In the genomic region with DNA sequence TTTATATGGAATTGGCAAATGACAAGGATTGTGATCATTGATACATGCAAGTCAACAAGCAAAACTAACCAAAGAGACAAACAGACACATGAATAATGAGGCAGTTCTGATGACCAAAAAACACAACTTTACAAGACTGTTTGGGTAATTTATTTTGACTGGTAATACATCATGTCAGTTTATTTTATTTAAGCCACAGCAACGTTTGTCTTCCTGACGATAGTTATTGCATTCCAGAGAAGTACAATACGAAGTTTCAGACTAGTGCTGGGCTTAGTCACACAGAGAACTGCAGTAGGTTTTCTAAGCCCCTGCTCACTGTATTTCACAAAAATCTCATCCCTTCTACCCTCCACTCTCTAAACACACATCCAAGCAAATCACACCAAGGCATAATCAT, we compare ENCODE assay signal across 1 cellular context.
TF ChIP-seq lines count a peak whose summit lies in the region.

No MANE protein-coding gene starts in this region.

TF ChIP-seq in GM23338, 12 proteins besides CTCF, POLR2A, EP300 and RAD21 (continued from another document):
- TF ChIP-seq NANOG (IDR thresholded peaks at IDR 0.05; ENCODE audit: borderline replicate concordance) (no peak), STAT1 (IDR thresholded peaks at IDR 0.05; ENCODE audit: unreplicated experiment) (no peak), POLR2AphosphoS5 (IDR thresholded peaks at IDR 0.05; ENCODE audit: low read depth) (no peak)
- TF ChIP-seq, protein P1, sequence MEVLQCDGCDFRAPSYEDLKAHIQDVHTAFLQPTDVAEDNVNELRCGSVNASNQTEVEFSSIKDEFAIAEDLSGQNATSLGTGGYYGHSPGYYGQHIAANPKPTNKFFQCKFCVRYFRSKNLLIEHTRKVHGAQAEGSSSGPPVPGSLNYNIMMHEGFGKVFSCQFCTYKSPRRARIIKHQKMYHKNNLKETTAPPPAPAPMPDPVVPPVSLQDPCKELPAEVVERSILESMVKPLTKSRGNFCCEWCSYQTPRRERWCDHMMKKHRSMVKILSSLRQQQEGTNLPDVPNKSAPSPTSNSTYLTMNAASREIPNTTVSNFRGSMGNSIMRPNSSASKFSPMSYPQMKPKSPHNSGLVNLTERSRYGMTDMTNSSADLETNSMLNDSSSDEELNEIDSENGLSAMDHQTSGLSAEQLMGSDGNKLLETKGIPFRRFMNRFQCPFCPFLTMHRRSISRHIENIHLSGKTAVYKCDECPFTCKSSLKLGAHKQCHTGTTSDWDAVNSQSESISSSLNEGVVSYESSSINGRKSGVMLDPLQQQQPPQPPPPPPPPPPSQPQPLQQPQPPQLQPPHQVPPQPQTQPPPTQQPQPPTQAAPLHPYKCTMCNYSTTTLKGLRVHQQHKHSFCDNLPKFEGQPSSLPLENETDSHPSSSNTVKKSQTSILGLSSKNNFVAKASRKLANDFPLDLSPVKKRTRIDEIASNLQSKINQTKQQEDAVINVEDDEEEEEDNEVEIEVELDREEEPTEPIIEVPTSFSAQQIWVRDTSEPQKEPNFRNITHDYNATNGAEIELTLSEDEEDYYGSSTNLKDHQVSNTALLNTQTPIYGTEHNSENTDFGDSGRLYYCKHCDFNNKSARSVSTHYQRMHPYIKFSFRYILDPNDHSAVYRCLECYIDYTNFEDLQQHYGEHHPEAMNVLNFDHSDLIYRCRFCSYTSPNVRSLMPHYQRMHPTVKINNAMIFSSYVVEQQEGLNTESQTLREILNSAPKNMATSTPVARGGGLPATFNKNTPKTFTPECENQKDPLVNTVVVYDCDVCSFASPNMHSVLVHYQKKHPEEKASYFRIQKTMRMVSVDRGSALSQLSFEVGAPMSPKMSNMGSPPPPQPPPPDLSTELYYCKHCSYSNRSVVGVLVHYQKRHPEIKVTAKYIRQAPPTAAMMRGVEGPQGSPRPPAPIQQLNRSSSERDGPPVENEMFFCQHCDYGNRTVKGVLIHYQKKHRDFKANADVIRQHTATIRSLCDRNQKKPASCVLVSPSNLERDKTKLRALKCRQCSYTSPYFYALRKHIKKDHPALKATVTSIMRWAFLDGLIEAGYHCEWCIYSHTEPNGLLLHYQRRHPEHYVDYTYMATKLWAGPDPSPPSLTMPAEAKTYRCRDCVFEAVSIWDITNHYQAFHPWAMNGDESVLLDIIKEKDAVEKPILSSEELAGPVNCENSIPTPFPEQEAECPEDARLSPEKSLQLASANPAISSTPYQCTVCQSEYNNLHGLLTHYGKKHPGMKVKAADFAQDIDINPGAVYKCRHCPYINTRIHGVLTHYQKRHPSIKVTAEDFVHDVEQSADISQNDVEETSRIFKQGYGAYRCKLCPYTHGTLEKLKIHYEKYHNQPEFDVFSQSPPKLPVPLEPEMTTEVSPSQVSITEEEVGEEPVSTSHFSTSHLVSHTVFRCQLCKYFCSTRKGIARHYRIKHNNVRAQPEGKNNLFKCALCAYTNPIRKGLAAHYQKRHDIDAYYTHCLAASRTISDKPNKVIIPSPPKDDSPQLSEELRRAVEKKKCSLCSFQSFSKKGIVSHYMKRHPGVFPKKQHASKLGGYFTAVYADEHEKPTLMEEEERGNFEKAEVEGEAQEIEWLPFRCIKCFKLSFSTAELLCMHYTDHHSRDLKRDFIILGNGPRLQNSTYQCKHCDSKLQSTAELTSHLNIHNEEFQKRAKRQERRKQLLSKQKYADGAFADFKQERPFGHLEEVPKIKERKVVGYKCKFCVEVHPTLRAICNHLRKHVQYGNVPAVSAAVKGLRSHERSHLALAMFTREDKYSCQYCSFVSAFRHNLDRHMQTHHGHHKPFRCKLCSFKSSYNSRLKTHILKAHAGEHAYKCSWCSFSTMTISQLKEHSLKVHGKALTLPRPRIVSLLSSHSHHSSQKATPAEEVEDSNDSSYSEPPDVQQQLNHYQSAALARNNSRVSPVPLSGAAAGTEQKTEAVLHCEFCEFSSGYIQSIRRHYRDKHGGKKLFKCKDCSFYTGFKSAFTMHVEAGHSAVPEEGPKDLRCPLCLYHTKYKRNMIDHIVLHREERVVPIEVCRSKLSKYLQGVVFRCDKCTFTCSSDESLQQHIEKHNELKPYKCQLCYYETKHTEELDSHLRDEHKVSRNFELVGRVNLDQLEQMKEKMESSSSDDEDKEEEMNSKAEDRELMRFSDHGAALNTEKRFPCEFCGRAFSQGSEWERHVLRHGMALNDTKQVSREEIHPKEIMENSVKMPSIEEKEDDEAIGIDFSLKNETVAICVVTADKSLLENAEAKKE (CRISPR knock-in tag; IDR thresholded peaks at IDR 0.05) = no peak
TF ChIP-seq in GM23338: peak in this region for 0.
